ENCODE assay signal across 8 cellular contexts in genomic region chr10:70348228-70348850, GRCh38. TPM values are rescaled to one million over a fixed set of nuclear protein-coding genes. Genes with fewer than 3 reads are reported as not detected.
DNase-seq lines count a peak whose midpoint lies in the region; ATAC-seq, FAIRE-seq and TF ChIP-seq lines count a peak whose summit lies in the region.

No MANE protein-coding gene starts in this region.

- H3K9me3 ChIP-seq in adrenal gland (replicated peaks in 1 of 3) (no peaks in the 10 kb centered on the region), kidney (ENCODE audit: control insufficient read depth in 1 of 2, low read length in 2 of 2) (no peaks in the 10 kb centered on the region), upper lobe of left lung (no peaks in the 10 kb centered on the region)

- H3K4me1 ChIP-seq in adrenal gland (replicated peaks in 1 of 2) = no peaks in the 10 kb centered on the region
- peaks cover 0 to 5% of the 10 kb centered on the region in 2 donors for H3K4me1 ChIP-seq in kidney (ENCODE audit: control insufficient read depth in 1 of 2, insufficient read depth in 1 of 2, low read depth in 1 of 2, low read length in 2 of 2)
- H3K4me1 ChIP-seq in upper lobe of left lung = peaks cover 0 to 14% (median 9%) of the 10 kb centered on the region in 4 donors

- TF ChIP-seq POLR2A in adrenal gland (IDR thresholded peaks at IDR 0.05) (no peak), upper lobe of left lung (IDR thresholded peaks at IDR 0.05) (no peak)

- TF ChIP-seq EP300 in upper lobe of left lung (IDR thresholded peaks at IDR 0.05) = no peak

- no peaks in the 10 kb centered on the region for H3K36me3 ChIP-seq in adrenal gland (replicated peaks in 1 of 2)
- no peaks in the 10 kb centered on the region for H3K36me3 ChIP-seq in kidney (ENCODE audit: control insufficient read depth in 1 of 2, insufficient read depth in 2 of 2, low read length in 2 of 2)
- H3K36me3 ChIP-seq in upper lobe of left lung = no peaks in the 10 kb centered on the region

- peak in 1 of 2 donors; percentile 60 for ATAC-seq in upper lobe of left lung (ENCODE audit: low FRiP score in 2 of 2)
- ATAC-seq in HG03460 (IDR thresholded peaks at IDR 0.05; ENCODE audit: unreplicated experiment) = no peak
- ATAC-seq in HG03108 (IDR thresholded peaks at IDR 0.05; ENCODE audit: unreplicated experiment) = no peak

- H3K27me3 ChIP-seq in adrenal gland (no peaks in the 10 kb centered on the region), upper lobe of left lung (no peaks in the 10 kb centered on the region)

- DNase-seq in activated CD4-positive, alpha-beta T cell treated with anti-CD3 and anti-CD28 coated beads for 48 hours = peak; percentile 45
- no peak for DNase-seq in activated CD4-positive, alpha-beta T cell treated with anti-CD3 and anti-CD28 coated beads, Interleukin-2, amount 50 U/mL, for 4 hours
- peak; percentile 26 for DNase-seq in M059J (ENCODE audit: low read depth)
- DNase-seq in adrenal gland = peak in 6 of 7 donors; percentile 28 to 63 (median 42)
- DNase-seq in kidney = no peak
- DNase-seq in upper lobe of left lung = no peak

- intact Hi-C loops in adrenal gland (cut with DNase I) (loop anchor here in 1 of 2 donors (5.0 kb wide), 1 partner anchor 76 kb away; no protein-coding TSS in a partner anchor), kidney (cut with DNase I) (no loop called here)

- FAIRE-seq in kidney (lab: Jason Lieb, UNC) = no peak

- TF ChIP-seq CTCF in adrenal gland (IDR thresholded peaks at IDR 0.05) = peak; percentile 27 to 55 (median 47)
- peak; percentile 39 for TF ChIP-seq CTCF in kidney (IDR thresholded peaks at IDR 0.05; ENCODE audit: borderline replicate concordance, extremely low read depth, insufficient read depth)
- peak; percentile 22 to 49 (median 34) for TF ChIP-seq CTCF in upper lobe of left lung (IDR thresholded peaks at IDR 0.05)

- H3K27ac ChIP-seq in adrenal gland = no peak overlapping the region
- H3K27ac ChIP-seq in kidney (ENCODE audit: low read depth in 2 of 2, low read length in 2 of 2) = no peak overlapping the region
- H3K27ac ChIP-seq in upper lobe of left lung = no peak overlapping the region

- no peak overlapping the region for H3K4me3 ChIP-seq in adrenal gland
- no peak overlapping the region for H3K4me3 ChIP-seq in kidney (ENCODE audit: low read length in 2 of 2)
- no peak overlapping the region for H3K4me3 ChIP-seq in upper lobe of left lung

- WGBS in adrenal gland, 4 donors = 68 to 80% (median 75%) methylated on average over 5 to 6 of the region's 6 CpGs
- 67 to 79% methylated on average over 5 to 6 of the region's 6 CpGs for WGBS in upper lobe of left lung, 2 donors

- H3K9ac ChIP-seq in kidney (ENCODE audit: low read length in 2 of 2) = no peak overlapping the region

RNA-seq across cellular contexts. Expression of gene LRRC20, which starts 34.1 kb away (rescaled TPM):
- 17.8 and 21.4 TPM in 2 replicates for total RNA-seq in M059J (2014; rRNA removed; shearing (Covaris generic))
- total RNA-seq in adrenal gland = 10 to 100 TPM in 3 of 8 donors, 1 to 10 TPM in 5; 4.9 to 24.1 (median 8.9) TPM
- 1 to 10 TPM; 1.7 to 6.0 (median 3.5) TPM for polyA plus RNA-seq in adrenal gland
- 6.0 TPM for total RNA-seq in kidney
- 6.3 TPM for polyA plus RNA-seq in kidney (ENCODE audit: insufficient read depth, low read depth, low replicate concordance)
- total RNA-seq in upper lobe of left lung = 10 to 100 TPM in 3 of 6 donors, 1 to 10 TPM in 3; 7.9 to 17.0 (median 10.7) TPM

RNA-seq across cellular contexts. Expression of gene EIF4EBP2, which starts 55.6 kb away (rescaled TPM):
- 33.9 and 46.0 TPM in 2 replicates for total RNA-seq in M059J (2014; rRNA removed; shearing (Covaris generic))
- total RNA-seq in adrenal gland (100 to 1,000 TPM in 1 of 8 donors, 10 to 100 TPM in 7; 67.2 to 106 (median 71.6) TPM), kidney (66.6 TPM), upper lobe of left lung (10 to 100 TPM; 36.3 to 85.1 (median 58.9) TPM)
- polyA plus RNA-seq in adrenal gland (10 to 100 TPM; 17.7 to 57.9 (median 17.8) TPM), kidney (ENCODE audit: insufficient read depth, low read depth, low replicate concordance) (35.8 TPM)

Comparison
In these comparisons a context has a peak if more than half of its experiments do, and no peak if none do; other contexts are left out.
1. DNase-seq: peak in activated CD4-positive, alpha-beta T cell treated with anti-CD3 and anti-CD28 coated beads for 48 hours (single experiment), M059J (single experiment) and adrenal gland (6 of 7); none in activated CD4-positive, alpha-beta T cell treated with anti-CD3 and anti-CD28 coated beads, Interleukin-2, amount 50 U/mL, for 4 hours (0 of 2), kidney (single experiment) and upper lobe of left lung (0 of 2).
2. Peak in every context shown above with its lines, with median percentiles within 50 percentile points of each other: CTCF ChIP-seq.